ENCODE assay signal across 1 cellular context in the genomic region with DNA sequence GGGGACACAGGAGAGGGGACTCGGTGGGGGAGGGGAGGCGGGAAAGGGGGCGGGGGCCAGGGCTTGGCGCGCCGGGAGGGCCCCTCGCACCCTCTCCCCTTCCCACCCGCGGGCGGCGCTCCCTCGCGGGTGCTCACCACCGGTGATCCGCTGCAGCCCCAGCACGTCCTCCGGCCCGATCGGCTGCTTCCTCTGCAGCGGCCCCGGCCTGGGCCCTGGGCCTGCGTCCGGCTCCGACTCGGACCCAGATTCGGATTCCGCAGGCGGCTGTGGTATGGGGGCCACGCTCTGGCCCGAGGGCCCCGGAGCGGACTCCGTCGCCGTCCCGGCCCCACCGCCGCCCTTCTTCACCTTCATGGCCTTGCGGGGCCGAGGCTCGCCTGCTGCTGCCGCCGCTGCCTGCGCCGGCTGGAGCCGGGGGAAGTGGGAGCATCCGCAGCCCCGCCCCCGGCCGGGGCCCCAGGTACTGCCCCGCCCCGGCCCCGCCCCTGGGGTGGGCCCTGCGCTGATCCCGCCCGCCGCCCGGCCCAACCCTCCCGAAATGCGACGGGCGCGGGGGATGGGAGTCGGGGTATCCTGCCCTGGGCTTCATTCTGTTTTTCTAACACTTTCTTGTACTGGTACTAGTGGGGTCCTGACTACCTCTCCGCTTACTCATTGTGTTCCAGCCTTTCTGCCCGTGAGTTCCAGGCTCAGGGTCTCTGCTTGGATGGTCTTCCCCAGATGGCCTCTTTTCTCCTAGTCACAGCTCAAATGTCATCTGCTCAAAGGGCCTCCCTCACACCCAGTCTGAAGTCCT.
TF ChIP-seq lines count a peak whose summit lies in the region.

UNC119 (minus strand) TSS at position 424 of the 799 bp plus-strand sequence; CDS start at position 357, 67 bp downstream.

TF ChIP-seq in WTC11, 78 proteins besides CTCF, POLR2A, EP300 and RAD21 (continued from another document):
- TF ChIP-seq, protein P1, sequence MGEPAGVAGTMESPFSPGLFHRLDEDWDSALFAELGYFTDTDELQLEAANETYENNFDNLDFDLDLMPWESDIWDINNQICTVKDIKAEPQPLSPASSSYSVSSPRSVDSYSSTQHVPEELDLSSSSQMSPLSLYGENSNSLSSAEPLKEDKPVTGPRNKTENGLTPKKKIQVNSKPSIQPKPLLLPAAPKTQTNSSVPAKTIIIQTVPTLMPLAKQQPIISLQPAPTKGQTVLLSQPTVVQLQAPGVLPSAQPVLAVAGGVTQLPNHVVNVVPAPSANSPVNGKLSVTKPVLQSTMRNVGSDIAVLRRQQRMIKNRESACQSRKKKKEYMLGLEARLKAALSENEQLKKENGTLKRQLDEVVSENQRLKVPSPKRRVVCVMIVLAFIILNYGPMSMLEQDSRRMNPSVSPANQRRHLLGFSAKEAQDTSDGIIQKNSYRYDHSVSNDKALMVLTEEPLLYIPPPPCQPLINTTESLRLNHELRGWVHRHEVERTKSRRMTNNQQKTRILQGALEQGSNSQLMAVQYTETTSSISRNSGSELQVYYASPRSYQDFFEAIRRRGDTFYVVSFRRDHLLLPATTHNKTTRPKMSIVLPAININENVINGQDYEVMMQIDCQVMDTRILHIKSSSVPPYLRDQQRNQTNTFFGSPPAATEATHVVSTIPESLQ (CRISPR knock-in tag; IDR thresholded peaks at IDR 0.05): 0 out of 2 replicates have a peak, but pooled peaks have one; percentile 56
- no peak for TF ChIP-seq ZNF263 (CRISPR knock-in tag; IDR thresholded peaks at IDR 0.05; ENCODE audit: low read depth)
- no peak for TF ChIP-seq JAZF1 (CRISPR knock-in tag; IDR thresholded peaks at IDR 0.05)
- TF ChIP-seq, protein P2, sequence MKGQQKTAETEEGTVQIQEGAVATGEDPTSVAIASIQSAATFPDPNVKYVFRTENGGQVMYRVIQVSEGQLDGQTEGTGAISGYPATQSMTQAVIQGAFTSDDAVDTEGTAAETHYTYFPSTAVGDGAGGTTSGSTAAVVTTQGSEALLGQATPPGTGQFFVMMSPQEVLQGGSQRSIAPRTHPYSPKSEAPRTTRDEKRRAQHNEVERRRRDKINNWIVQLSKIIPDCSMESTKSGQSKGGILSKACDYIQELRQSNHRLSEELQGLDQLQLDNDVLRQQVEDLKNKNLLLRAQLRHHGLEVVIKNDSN (CRISPR knock-in tag; IDR thresholded peaks at IDR 0.05): 0 out of 2 replicates have a peak, but pooled peaks have one; percentile 21
- no peak for TF ChIP-seq E2F4 (CRISPR knock-in tag; IDR thresholded peaks at IDR 0.05; ENCODE audit: borderline replicate concordance, low read depth)
- TF ChIP-seq ELF4 (CRISPR knock-in tag; IDR thresholded peaks at IDR 0.05; ENCODE audit: low read depth): peak; percentile 77; the same call in 1 of the 2 replicates
- TF ChIP-seq USF2 (CRISPR knock-in tag; IDR thresholded peaks at IDR 0.05): no peak
- no peak for TF ChIP-seq ZMAT4 (CRISPR knock-in tag; IDR thresholded peaks at IDR 0.05)
- TF ChIP-seq, protein P3, sequence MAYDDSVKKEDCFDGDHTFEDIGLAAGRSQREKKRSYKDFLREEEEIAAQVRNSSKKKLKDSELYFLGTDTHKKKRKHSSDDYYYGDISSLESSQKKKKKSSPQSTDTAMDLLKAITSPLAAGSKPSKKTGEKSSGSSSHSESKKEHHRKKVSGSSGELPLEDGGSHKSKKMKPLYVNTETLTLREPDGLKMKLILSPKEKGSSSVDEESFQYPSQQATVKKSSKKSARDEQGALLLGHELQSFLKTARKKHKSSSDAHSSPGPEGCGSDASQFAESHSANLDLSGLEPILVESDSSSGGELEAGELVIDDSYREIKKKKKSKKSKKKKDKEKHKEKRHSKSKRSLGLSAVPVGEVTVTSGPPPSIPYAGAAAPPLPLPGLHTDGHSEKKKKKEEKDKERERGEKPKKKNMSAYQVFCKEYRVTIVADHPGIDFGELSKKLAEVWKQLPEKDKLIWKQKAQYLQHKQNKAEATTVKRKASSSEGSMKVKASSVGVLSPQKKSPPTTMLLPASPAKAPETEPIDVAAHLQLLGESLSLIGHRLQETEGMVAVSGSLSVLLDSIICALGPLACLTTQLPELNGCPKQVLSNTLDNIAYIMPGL (CRISPR knock-in tag; IDR thresholded peaks at IDR 0.05): peak; percentile 33; the same call in 1 of the 2 replicates
- TF ChIP-seq KAT7 (CRISPR knock-in tag; IDR thresholded peaks at IDR 0.05; ENCODE audit: borderline replicate concordance): no peak
- 0 out of 2 replicates have a peak, but pooled peaks have one; percentile 22 for TF ChIP-seq ATF2 (CRISPR knock-in tag; IDR thresholded peaks at IDR 0.05; ENCODE audit: borderline replicate concordance, low read depth)
- TF ChIP-seq RORB (CRISPR knock-in tag; IDR thresholded peaks at IDR 0.05): no peak
TF ChIP-seq in WTC11: peak in this region for 9.
